In genomic region chr9:121169094-121169601, GRCh38 we compare ENCODE assay signal across 8 cellular contexts. TPM values are rescaled to one million over a fixed set of nuclear protein-coding genes. Genes with fewer than 3 reads are reported as not detected.
DNase-seq lines count a peak whose midpoint lies in the region; ATAC-seq and TF ChIP-seq lines count a peak whose summit lies in the region.

No MANE protein-coding gene starts in this region.

- H3K9me3 Mint-ChIP-seq in CD8-positive, alpha-beta memory T cell = no peaks in the 10 kb centered on the region
- no peaks in the 10 kb centered on the region for H3K9me3 Mint-ChIP-seq in MCF 10A (ENCODE audit: unreplicated experiment)

- H3K4me3 ChIP-seq in CD8-positive, alpha-beta memory T cell (ENCODE audit: low read length) = no peak overlapping the region

- no peaks in the 10 kb centered on the region for H3K9me3 ChIP-seq in CD8-positive, alpha-beta memory T cell (ENCODE audit: low read length)

- no TSS peak for BruUV-seq in MCF 10A (replicated peaks; lab: Mats Ljungman, UMichigan)

- H3K27ac Mint-ChIP-seq in CD8-positive, alpha-beta memory T cell = peak overlapping the region; percentile 47 to 82 (median 76)
- H3K27ac Mint-ChIP-seq in MCF 10A (ENCODE audit: low read depth, unreplicated experiment) = no peak overlapping the region

- H3K27me3 Mint-ChIP-seq in CD8-positive, alpha-beta memory T cell = no peaks in the 10 kb centered on the region
- H3K27me3 Mint-ChIP-seq in MCF 10A (ENCODE audit: insufficient read depth, unreplicated experiment) = no peaks in the 10 kb centered on the region

- CTCF ChIA-PET in CD8-positive, alpha-beta memory T cell (lab: Charles Lee) = interaction anchor here (0.8 to 3.2 kb wide), 8 partner anchors 11 to 86 kb away, joined by 3 to 13 read pairs (median 4); no protein-coding TSS in a partner anchor
- CTCF ChIA-PET in MCF 10A (lab: Yijun Ruan, JAX) = interaction anchor here (0.6 to 1.6 kb wide), 14 partner anchors 8 to 189 kb away, joined by 3 to 6 read pairs (median 4); no protein-coding TSS in a partner anchor

- TF ChIP-seq CTCF in MCF 10A (IDR thresholded peaks at IDR 0.05; ENCODE audit: unreplicated experiment) = peak; percentile 22

- no peak overlapping the region for H3K4me3 Mint-ChIP-seq in CD8-positive, alpha-beta memory T cell
- H3K4me3 Mint-ChIP-seq in MCF 10A (ENCODE audit: unreplicated experiment) = no peak overlapping the region

- ATAC-seq in GM18909 (IDR thresholded peaks at IDR 0.05; ENCODE audit: poor library complexity, unreplicated experiment) = no peak

- intact Hi-C loops in MCF 10A (cut with micrococcal nuclease) = no loop called here

- POLR2A ChIA-PET in CD8-positive, alpha-beta memory T cell (lab: Charles Lee) = no interaction called here
- POLR2A ChIA-PET in MCF 10A (lab: Yijun Ruan, JAX) = interaction anchor here (0.7 to 3.1 kb wide), 4 partner anchors 10 to 48 kb away, joined by 3 to 7 read pairs (median 4); no protein-coding TSS in a partner anchor

- H3K36me3 Mint-ChIP-seq in CD8-positive, alpha-beta memory T cell = peaks cover 0 to 91% (median 26%) of the 10 kb centered on the region in 3 donors
- peaks cover 63% of the 10 kb centered on the region for H3K36me3 Mint-ChIP-seq in MCF 10A (ENCODE audit: insufficient read depth, unreplicated experiment)

- DNase-seq in CD8-positive, alpha-beta memory T cell = peak in 2 of 5 donors; percentile 9 to 45
- DNase-seq in LHCN-M2 (ENCODE audit: low read depth) = peak; percentile 43
- DNase-seq in MCF 10A (ENCODE audit: unreplicated experiment) = peak; percentile 33
- DNase-seq in myocyte (ENCODE audit: low read depth) = peak; percentile 54
- no peak for DNase-seq in NOMO-1 treated with dmso at 0.1 percent for 144 hours (lab: John Stamatoyannopoulos, UW; ENCODE audit: unreplicated experiment)
- DNase-seq in NCI-H1105 (lab: John Stamatoyannopoulos, UW) = no peak
- DNase-seq in stimulated activated CD4-positive, alpha-beta T cell treated with anti-CD3 and anti-CD28 coated beads, Interleukin-4, amount 100 ng/mL, for 1 hour = no peak

- no peaks in the 10 kb centered on the region for H3K27me3 ChIP-seq in CD8-positive, alpha-beta memory T cell (ENCODE audit: insufficient read depth, low read length, poor library complexity, severe bottlenecking)

- peaks cover 19 to 25% (median 23%) of the 10 kb centered on the region in 3 donors for H3K4me1 Mint-ChIP-seq in CD8-positive, alpha-beta memory T cell
- no peaks in the 10 kb centered on the region for H3K4me1 Mint-ChIP-seq in MCF 10A (ENCODE audit: insufficient read depth, unreplicated experiment)

- H3K36me3 ChIP-seq in CD8-positive, alpha-beta memory T cell (ENCODE audit: insufficient read depth, low read length) = peaks cover 60% of the 10 kb centered on the region

- peaks cover 16% of the 10 kb centered on the region for H3K4me1 ChIP-seq in CD8-positive, alpha-beta memory T cell (ENCODE audit: insufficient read depth, low read length)

- H3K27ac ChIP-seq in CD8-positive, alpha-beta memory T cell (ENCODE audit: low read depth, low read length) = no peak overlapping the region

RNA-seq across cellular contexts. Expression of gene RAB14, which starts 32.5 kb away (rescaled TPM):
- total RNA-seq in CD8-positive, alpha-beta memory T cell = 10 to 100 TPM; 81.7 to 85.4 TPM
- polyA plus RNA-seq in CD8-positive, alpha-beta memory T cell = 51.0 TPM
- total RNA-seq in LHCN-M2 (2014; rRNA removed) (22.0 and 29.4 TPM in 2 replicates), MCF 10A (2022) (65.8 and 77.0 TPM in 2 replicates), myocyte (23.4 and 32.4 TPM in 2 replicates)
- polyA plus RNA-seq in LHCN-M2 (2012) = 32.5 TPM
- 35.8 TPM for polyA plus RNA-seq in myocyte (2012)

Comparison
In these comparisons a context has a peak if more than half of its experiments do, and no peak if none do; other contexts are left out.
1. DNase-seq: peak in LHCN-M2 (single experiment), MCF 10A (single experiment) and myocyte (single experiment); none in NOMO-1 treated with dmso at 0.1 percent for 144 hours (single experiment), NCI-H1105 (single experiment) and stimulated activated CD4-positive, alpha-beta T cell treated with anti-CD3 and anti-CD28 coated beads, Interleukin-4, amount 100 ng/mL, for 1 hour (single experiment).